21 cellular contexts compared by ENCODE assay signal in the genomic region with DNA sequence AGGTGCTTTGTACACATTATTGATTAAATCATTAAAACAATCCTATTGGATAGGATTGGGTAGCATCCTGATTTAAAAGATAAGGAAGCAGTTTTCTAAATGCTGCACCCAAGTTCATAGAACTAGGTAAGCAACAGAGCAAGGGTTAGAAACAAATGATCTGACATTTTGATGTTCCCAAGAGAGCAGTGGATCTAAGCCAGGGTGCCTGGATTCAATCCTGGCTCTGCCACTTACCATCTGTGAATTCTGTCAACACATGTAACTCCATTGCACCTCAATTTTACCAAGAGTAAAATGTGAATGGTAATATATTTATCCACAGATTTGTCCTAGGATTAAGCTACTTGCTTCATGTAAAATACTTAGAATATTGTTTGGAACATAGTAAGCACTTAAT.
DNase-seq lines count a peak whose midpoint lies in the region; ATAC-seq and TF ChIP-seq lines count a peak whose summit lies in the region.
"Had no signal": no experiment of that assay in that cellular context is flagged by ENCODE, and none has a peak within 500 bp of the region (broad histone marks: within the 10 kb centered on the region; RNA-seq: fewer than 3 reads in every experiment).

No MANE protein-coding gene starts in this region.

- H3K9me3 Mint-ChIP-seq in immature natural killer cell = peaks cover 0 to 13% (median 4%) of the 10 kb centered on the region in 6 donors

- TF ChIP-seq CTCF in left ventricle myocardium inferior (IDR thresholded peaks at IDR 0.05; ENCODE audit: borderline replicate concordance) = no peak

- H3K27ac ChIP-seq in left ventricle myocardium inferior (replicated peaks) = no peak overlapping the region
- H3K27ac ChIP-seq: BLaER1, C4-2B, GM23248 had no signal

- no peaks in the 10 kb centered on the region for H3K4me1 ChIP-seq in left ventricle myocardium inferior
- H3K4me1 ChIP-seq: BLaER1 had no signal

- no peaks in the 10 kb centered on the region for H3K4me1 Mint-ChIP-seq in immature natural killer cell
- H3K4me1 Mint-ChIP-seq: B cell; CD4-positive, CD25-positive, alpha-beta regulatory T cell; CD8-positive, alpha-beta memory T cell had no signal

- H3K27me3 ChIP-seq in left ventricle myocardium inferior (ENCODE audit: low read depth) = no peaks in the 10 kb centered on the region
- H3K27me3 ChIP-seq: BLaER1 had no signal

- H3K4me3 Mint-ChIP-seq in immature natural killer cell = no peak overlapping the region
- H3K4me3 Mint-ChIP-seq: B cell; CD4-positive, CD25-positive, alpha-beta regulatory T cell; CD8-positive, alpha-beta memory T cell had no signal

- no peak overlapping the region for H3K4me3 ChIP-seq in left ventricle myocardium inferior
- H3K4me3 ChIP-seq: BLaER1, GM12878, GM23248 had no signal

- peaks cover 0 to 1% (median 0%) of the 10 kb centered on the region in 3 donors for H3K27me3 Mint-ChIP-seq in immature natural killer cell (ENCODE audit: low read depth in 3 of 3)
- H3K27me3 Mint-ChIP-seq: CD4-positive, CD25-positive, alpha-beta regulatory T cell; CD8-positive, alpha-beta memory T cell had no signal

- peak; percentile 93 for ATAC-seq in Right ventricle myocardium superior (ENCODE audit: poor library complexity)
- ATAC-seq: GM12878, HCT116 had no signal

- DNase-seq in Right ventricle myocardium superior = peak; percentile 38
- no peak for DNase-seq in cardiac septum (ENCODE audit: low spot score)
- peak; percentile 19 for DNase-seq in Ammon's horn (ENCODE audit: low spot score)
- DNase-seq in NCI-H2171 (lab: John Stamatoyannopoulos, UW) = peak; percentile 21
- DNase-seq in left ventricle myocardium inferior = peak; percentile 18
- DNase-seq in NCI-H69 (lab: John Stamatoyannopoulos, UW) = no peak
- no peak for DNase-seq in immature natural killer cell
- DNase-seq in SW480 (ENCODE audit: low spot score) = no peak
- DNase-seq: CD4-positive, CD25-positive, alpha-beta regulatory T cell; CD8-positive, alpha-beta memory T cell; DMS 273 treated with DMSO at 0.1 percent for 48 hours; DMS79; EL; GDM1; GM23248; H7 had no signal

- H3K36me3 Mint-ChIP-seq in immature natural killer cell = no peaks in the 10 kb centered on the region
- H3K36me3 Mint-ChIP-seq: CD4-positive, CD25-positive, alpha-beta regulatory T cell; CD8-positive, alpha-beta memory T cell had no signal

- H3K36me3 ChIP-seq in left ventricle myocardium inferior = no peaks in the 10 kb centered on the region
- H3K36me3 ChIP-seq: BLaER1 had no signal

- H3K27ac Mint-ChIP-seq in immature natural killer cell = no peak overlapping the region
- H3K27ac Mint-ChIP-seq: B cell; CD4-positive, CD25-positive, alpha-beta regulatory T cell; CD8-positive, alpha-beta memory T cell had no signal

- H3K9me3 ChIP-seq in left ventricle myocardium inferior (replicated peaks) = no peaks in the 10 kb centered on the region
- H3K9me3 ChIP-seq: BLaER1 had no signal

- intact Hi-C loops in Right ventricle myocardium superior (cut with DNase I) (no loop called here), cardiac septum (cut with DNase I) (no loop called here), left ventricle myocardium inferior (cut with micrococcal nuclease) (no loop called here)

Comparison
In these comparisons a context has a peak if more than half of its experiments do, and no peak if none do; other contexts are left out.
1. DNase-seq: peak in Right ventricle myocardium superior (single experiment), Ammon's horn (single experiment), NCI-H2171 (single experiment) and left ventricle myocardium inferior (single experiment); none in cardiac septum (single experiment), NCI-H69 (single experiment), immature natural killer cell (0 of 3) and SW480 (single experiment).